ENCODE assay signal across 7 cellular contexts in the genomic region with DNA sequence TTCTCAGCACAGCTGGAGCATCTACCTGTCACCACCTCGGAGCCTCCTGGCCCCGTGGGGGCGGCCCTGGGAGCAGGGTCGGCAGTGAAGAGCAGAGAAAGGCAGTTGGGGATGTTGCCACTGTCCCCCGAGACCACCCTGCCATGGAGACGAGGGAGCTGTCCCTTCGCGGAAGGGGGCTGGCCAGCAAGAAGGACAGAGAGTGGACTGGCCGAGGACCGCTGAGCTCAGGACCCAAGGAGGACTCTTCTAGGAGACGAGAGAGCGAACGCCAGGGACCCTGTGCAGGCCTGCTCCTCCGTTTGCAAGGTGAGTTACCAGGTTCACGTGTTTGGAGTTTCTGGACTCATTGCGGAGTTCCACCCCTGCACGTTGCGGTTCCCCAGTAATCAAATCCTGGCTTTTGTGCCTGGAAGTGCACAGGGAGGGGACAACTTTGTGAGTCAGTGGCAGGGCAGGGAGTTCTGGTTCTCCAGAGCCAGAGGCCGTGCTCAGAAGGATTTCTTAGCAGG. TPM values are rescaled to one million over a fixed set of nuclear protein-coding genes. Genes with fewer than 3 reads are reported as not detected.
DNase-seq lines count a peak whose midpoint lies in the region; ATAC-seq and TF ChIP-seq lines count a peak whose summit lies in the region.

No MANE protein-coding gene starts in this region.

- intact Hi-C loops in testis (cut with DNase I; ENCODE audit: low total_unique reads), result loop anchor here (5.0 kb wide), 1 partner anchor 144 kb away; no protein-coding TSS in a partner anchor

- TF ChIP-seq CTCF in mesothelial cell of epicardium (IDR thresholded peaks at IDR 0.05; ENCODE audit: unreplicated experiment) (no peak), testis (IDR thresholded peaks at IDR 0.05) (no peak)

- peak overlapping the region; percentile 79 for H3K27ac Mint-ChIP-seq in mesothelial cell of epicardium

- no peak for TF ChIP-seq POLR2A in testis (IDR thresholded peaks at IDR 0.05)

- peak overlapping the region; percentile 87 to 94 for H3K27ac ChIP-seq in testis

- DNase-seq in M059J (ENCODE audit: low read depth), result peak; percentile 52
- DNase-seq in ecto neural progenitor cell (ENCODE audit: low spot score), result peak; percentile 52
- peak in 1 of 2 experiments; percentile 38 for DNase-seq in mesothelial cell of epicardium (ENCODE audit: low spot score in 2 of 2, unreplicated experiment in 2 of 2)
- DNase-seq in testis, result peak; percentile 25
- no peak for DNase-seq in stimulated activated CD4-positive, alpha-beta T cell treated with anti-CD3 and anti-CD28 coated beads, Interleukin-4, amount 100 ng/mL, for 1 hour
- DNase-seq in T-helper 1 cell, result no peak

- no peak for ATAC-seq in HG03280 (IDR thresholded peaks at IDR 0.05; ENCODE audit: unreplicated experiment)

- H3K9me3 ChIP-seq in testis, result no peaks in the 10 kb centered on the region

- peaks cover 43% of the 10 kb centered on the region for H3K4me1 ChIP-seq in testis

- 70 to 78% methylated on average over 11 to 18 of the region's 19 CpGs for WGBS in testis, 2 donors

- peaks cover 59% of the 10 kb centered on the region for H3K4me1 Mint-ChIP-seq in mesothelial cell of epicardium

- no peak overlapping the region for H3K4me3 ChIP-seq in testis

- no peaks in the 10 kb centered on the region for H3K36me3 ChIP-seq in testis (ENCODE audit: low read depth, missing control alignments)

- H3K4me3 Mint-ChIP-seq in mesothelial cell of epicardium, result peak overlapping the region; percentile 15

- H3K27me3 ChIP-seq in testis, result no peaks in the 10 kb centered on the region

- no peaks in the 10 kb centered on the region for H3K27me3 Mint-ChIP-seq in mesothelial cell of epicardium (ENCODE audit: low read depth)

- peaks cover 7% of the 10 kb centered on the region for H3K9me3 Mint-ChIP-seq in mesothelial cell of epicardium

- peaks cover 13% of the 10 kb centered on the region for H3K36me3 Mint-ChIP-seq in mesothelial cell of epicardium

RNA-seq across cellular contexts. Expression of gene POFUT2, which starts 5.6 kb away (rescaled TPM):
- total RNA-seq in M059J (2014; rRNA removed; shearing (Covaris generic)), result 65.7 and 81.8 TPM in 2 replicates
- 62.5 to 64.7 TPM (median 63.4 TPM) in 3 replicates for total RNA-seq in mesothelial cell of epicardium
- total RNA-seq in testis, result 10 to 100 TPM; 49.9 to 55.9 TPM
- polyA plus RNA-seq in testis (ENCODE audit: insufficient read depth, low read depth, low replicate concordance), result 63.3 TPM

Comparison
In these comparisons a context has a peak if more than half of its experiments do, and no peak if none do; other contexts are left out.
1. DNase-seq: peak in M059J (single experiment), ecto neural progenitor cell (single experiment) and testis (single experiment); none in stimulated activated CD4-positive, alpha-beta T cell treated with anti-CD3 and anti-CD28 coated beads, Interleukin-4, amount 100 ng/mL, for 1 hour (single experiment) and T-helper 1 cell (0 of 5).